18 cellular contexts compared by ENCODE assay signal in genomic region chr20:560680-561079, GRCh38. TPM values are rescaled to one million over a fixed set of nuclear protein-coding genes. Genes with fewer than 3 reads are reported as not detected.
"Had no signal": no experiment of that assay in that cellular context is flagged by ENCODE, and none has a peak within 500 bp of the region (broad histone marks: within the 10 kb centered on the region; RNA-seq: fewer than 3 reads in every experiment).

No MANE protein-coding gene starts in this region.

- H3K4me3 Mint-ChIP-seq: activated CD8-positive, alpha-beta memory T cell treated with anti-CD3 and anti-CD28 coated beads, Interleukin-2, amount 10 ng/mL, durations not matched to agents 7 days and 5 days; activated naive CD8-positive, alpha-beta T cell; activated T-cell treated with anti-CD3 and anti-CD28 coated beads, Interleukin-2, amount 50 U/mL, for 4 hours; naive thymus-derived CD8-positive, alpha-beta T cell; stimulated activated naive CD8-positive, alpha-beta T cell treated with anti-CD3 and anti-CD28 coated beads, Interleukin-15, amount 100 ng/mL, for 72 hours had no signal

- H3K9me3 ChIP-seq: esophagus squamous epithelium, neutrophil, psoas muscle, sigmoid colon, testis, upper lobe of right lung had no signal

- ATAC-seq: activated CD4-positive, CD25-positive, alpha-beta regulatory T cell treated with anti-CD3 and anti-CD28 coated beads, Interleukin-2, amount 50 U/mL, for 24 hours; activated CD8-positive, alpha-beta memory T cell treated with anti-CD3 and anti-CD28 coated beads, Interleukin-2, amount 10 ng/mL, durations not matched to agents 7 days and 5 days; activated T-cell treated with anti-CD3 and anti-CD28 coated beads, Interleukin-2, amount 50 U/mL, for 4 hours; naive thymus-derived CD8-positive, alpha-beta T cell; stimulated activated naive CD8-positive, alpha-beta T cell treated with anti-CD3 and anti-CD28 coated beads, Interleukin-15, amount 100 ng/mL, for 72 hours; upper lobe of right lung had no signal

- H3K9me3 Mint-ChIP-seq: activated T-cell treated with anti-CD3 and anti-CD28 coated beads, Interleukin-2, amount 50 U/mL, for 4 hours; naive thymus-derived CD8-positive, alpha-beta T cell; stimulated activated naive CD8-positive, alpha-beta T cell treated with anti-CD3 and anti-CD28 coated beads, Interleukin-15, amount 100 ng/mL, for 72 hours had no signal

- H3K4me1 Mint-ChIP-seq: activated CD8-positive, alpha-beta memory T cell treated with anti-CD3 and anti-CD28 coated beads, Interleukin-2, amount 10 ng/mL, durations not matched to agents 7 days and 5 days; stimulated activated naive CD8-positive, alpha-beta T cell treated with anti-CD3 and anti-CD28 coated beads, Interleukin-15, amount 100 ng/mL, for 72 hours had no signal

- H3K36me3 Mint-ChIP-seq: activated CD8-positive, alpha-beta memory T cell treated with anti-CD3 and anti-CD28 coated beads, Interleukin-2, amount 10 ng/mL, durations not matched to agents 7 days and 5 days; activated naive CD8-positive, alpha-beta T cell; naive thymus-derived CD8-positive, alpha-beta T cell had no signal

- DNase-seq: activated CD4-positive, alpha-beta T cell treated with anti-CD3 and anti-CD28 coated beads, Interleukin-2, amount 50 U/mL, for 4 hours; activated CD8-positive, alpha-beta memory T cell treated with anti-CD3 and anti-CD28 coated beads, Interleukin-2, amount 10 ng/mL, durations not matched to agents 7 days and 5 days; activated effector memory CD4-positive, alpha-beta T cell treated with anti-CD3 and anti-CD28 coated beads, Interleukin-2, amount 50 U/mL, for 16 hours; activated T-cell treated with anti-CD3 and anti-CD28 coated beads, Interleukin-2, amount 50 U/mL, for 4 hours; esophagus squamous epithelium; foreskin fibroblast; naive thymus-derived CD8-positive, alpha-beta T cell; psoas muscle; sigmoid colon; stimulated activated CD4-positive, alpha-beta T cell treated with anti-CD3 and anti-CD28 coated beads, Interleukin-2, amount 100 ng/mL, for 48 hours; stimulated activated naive CD8-positive, alpha-beta T cell treated with anti-CD3 and anti-CD28 coated beads, Interleukin-15, amount 100 ng/mL, for 72 hours; testis; upper lobe of right lung had no signal

- H3K27ac Mint-ChIP-seq: activated CD8-positive, alpha-beta memory T cell treated with anti-CD3 and anti-CD28 coated beads, Interleukin-2, amount 10 ng/mL, durations not matched to agents 7 days and 5 days; activated naive CD8-positive, alpha-beta T cell; stimulated activated naive CD8-positive, alpha-beta T cell treated with anti-CD3 and anti-CD28 coated beads, Interleukin-15, amount 100 ng/mL, for 72 hours had no signal

- H3K27ac ChIP-seq: esophagus squamous epithelium, neutrophil, psoas muscle, sigmoid colon, testis, upper lobe of right lung had no signal

- H3K36me3 ChIP-seq: esophagus squamous epithelium, neutrophil, sigmoid colon, upper lobe of right lung had no signal

- H3K27me3 ChIP-seq: testis had no signal

- H3K4me3 ChIP-seq: esophagus squamous epithelium, psoas muscle, sigmoid colon, testis, upper lobe of right lung had no signal

- H3K4me1 ChIP-seq: sigmoid colon, testis, upper lobe of right lung had no signal

RNA-seq across cellular contexts. Expression of gene TCF15, which starts 49.4 kb away (rescaled TPM):
- total RNA-seq: activated CD8-positive, alpha-beta memory T cell treated with anti-CD3 and anti-CD28 coated beads, Interleukin-2, amount 10 ng/mL, durations not matched to agents 7 days and 5 days; esophagus squamous epithelium; mononuclear cell; naive thymus-derived CD8-positive, alpha-beta T cell; T-helper 2 cell treated with Interferon-gamma antibody and Interleukin-4, amounts not matched to agents 100 ng/mL and 5 ng/mL, for 36 hours had no signal
- polyA plus RNA-seq: naive thymus-derived CD8-positive, alpha-beta T cell had no signal
